Comparison of ENCODE assay signal across 1 cellular context in the genomic region with DNA sequence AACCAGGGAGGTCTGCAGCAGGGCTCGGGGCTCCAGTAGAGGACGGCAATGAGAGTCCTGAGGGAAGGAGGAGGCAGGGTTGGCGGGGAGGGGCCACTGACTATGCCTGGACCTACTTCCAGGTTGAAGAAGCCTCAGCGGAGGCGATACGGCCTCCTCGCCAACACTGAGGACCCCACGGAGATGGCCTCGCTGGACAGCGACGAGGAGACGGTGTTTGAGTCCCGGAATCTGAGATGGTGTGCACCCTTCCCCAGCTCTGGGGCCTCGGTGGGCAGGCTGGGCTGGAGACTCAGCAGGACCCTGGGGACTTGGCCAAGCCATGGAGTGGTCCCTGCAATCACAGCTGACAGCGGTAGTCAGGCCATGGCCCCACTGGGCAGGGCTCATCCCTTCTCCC.
TF ChIP-seq lines count a peak whose summit lies in the region.

No MANE protein-coding gene starts in this region.

TF ChIP-seq in HepG2, 621 proteins besides CTCF, POLR2A, EP300 and RAD21:
- TF ChIP-seq ZNF317 (CRISPR knock-in tag; IDR thresholded peaks at IDR 0.05) (no peak), PREB (CRISPR knock-in tag; IDR thresholded peaks at IDR 0.05) (no peak), MAZ (IDR thresholded peaks at IDR 0.05; ENCODE audit: borderline replicate concordance, low read depth, low read length) (no peak), MAZ (CRISPR knock-in tag; IDR thresholded peaks at IDR 0.05; ENCODE audit: low read depth) (no peak), RARA (CRISPR knock-in tag; IDR thresholded peaks at IDR 0.05) (no peak), ZNF512B (CRISPR knock-in tag; IDR thresholded peaks at IDR 0.05; ENCODE audit: borderline replicate concordance) (no peak), ZNF138 (CRISPR knock-in tag; IDR thresholded peaks at IDR 0.05; ENCODE audit: low read depth) (no peak), MNT (IDR thresholded peaks at IDR 0.05) (no peak), ATM (IDR thresholded peaks at IDR 0.05; ENCODE audit: borderline replicate concordance) (no peak), ZBTB37 (CRISPR knock-in tag; IDR thresholded peaks at IDR 0.05) (no peak), SP5 (CRISPR knock-in tag; IDR thresholded peaks at IDR 0.05; ENCODE audit: borderline replicate concordance, low read depth) (no peak), ZNF746 (CRISPR knock-in tag; IDR thresholded peaks at IDR 0.05) (no peak), ZC3H4 (CRISPR knock-in tag; IDR thresholded peaks at IDR 0.05; ENCODE audit: borderline replicate concordance) (no peak), TCF7 (IDR thresholded peaks at IDR 0.05; ENCODE audit: low read depth) (no peak), ZNF564 (CRISPR knock-in tag; IDR thresholded peaks at IDR 0.05) (no peak), PTBP1 (IDR thresholded peaks at IDR 0.05; ENCODE audit: low read depth, low read length, poor library complexity, severe bottlenecking) (no peak), ZNF879 (CRISPR knock-in tag; IDR thresholded peaks at IDR 0.05) (no peak), MIER2 (CRISPR knock-in tag; IDR thresholded peaks at IDR 0.05) (no peak)
- TF ChIP-seq, protein P1, sequence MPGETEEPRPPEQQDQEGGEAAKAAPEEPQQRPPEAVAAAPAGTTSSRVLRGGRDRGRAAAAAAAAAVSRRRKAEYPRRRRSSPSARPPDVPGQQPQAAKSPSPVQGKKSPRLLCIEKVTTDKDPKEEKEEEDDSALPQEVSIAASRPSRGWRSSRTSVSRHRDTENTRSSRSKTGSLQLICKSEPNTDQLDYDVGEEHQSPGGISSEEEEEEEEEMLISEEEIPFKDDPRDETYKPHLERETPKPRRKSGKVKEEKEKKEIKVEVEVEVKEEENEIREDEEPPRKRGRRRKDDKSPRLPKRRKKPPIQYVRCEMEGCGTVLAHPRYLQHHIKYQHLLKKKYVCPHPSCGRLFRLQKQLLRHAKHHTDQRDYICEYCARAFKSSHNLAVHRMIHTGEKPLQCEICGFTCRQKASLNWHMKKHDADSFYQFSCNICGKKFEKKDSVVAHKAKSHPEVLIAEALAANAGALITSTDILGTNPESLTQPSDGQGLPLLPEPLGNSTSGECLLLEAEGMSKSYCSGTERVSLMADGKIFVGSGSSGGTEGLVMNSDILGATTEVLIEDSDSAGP (CRISPR knock-in tag; IDR thresholded peaks at IDR 0.05; ENCODE audit: borderline replicate concordance) = no peak
- TF ChIP-seq, protein P2, sequence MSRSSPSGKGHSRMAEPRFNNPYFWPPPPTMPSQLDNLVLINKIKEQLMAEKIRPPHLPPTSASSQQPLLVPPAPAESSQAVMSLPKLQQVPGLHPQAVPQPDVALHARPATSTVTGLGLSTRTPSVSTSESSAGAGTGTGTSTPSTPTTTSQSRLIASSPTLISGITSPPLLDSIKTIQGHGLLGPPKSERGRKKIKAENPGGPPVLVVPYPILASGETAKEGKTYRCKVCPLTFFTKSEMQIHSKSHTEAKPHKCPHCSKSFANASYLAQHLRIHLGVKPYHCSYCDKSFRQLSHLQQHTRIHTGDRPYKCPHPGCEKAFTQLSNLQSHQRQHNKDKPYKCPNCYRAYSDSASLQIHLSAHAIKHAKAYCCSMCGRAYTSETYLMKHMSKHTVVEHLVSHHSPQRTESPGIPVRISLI (CRISPR knock-in tag; IDR thresholded peaks at IDR 0.05; ENCODE audit: borderline replicate concordance) = no peak
TF ChIP-seq in HepG2: peak in this region for 0.
